9 cellular contexts compared by ENCODE assay signal in genomic region chrX:20547649-20548051, GRCh38.
DNase-seq lines count a peak whose midpoint lies in the region; ATAC-seq, FAIRE-seq and TF ChIP-seq lines count a peak whose summit lies in the region.
"Had no signal": no experiment of that assay in that cellular context is flagged by ENCODE, and none has a peak within 500 bp of the region (broad histone marks: within the 10 kb centered on the region; RNA-seq: fewer than 3 reads in every experiment).

No MANE protein-coding gene starts in this region.

- H3K36me3 Mint-ChIP-seq in activated T-helper 17 cell treated with anti-CD3 and anti-CD28 coated beads, Interleukin-2, amount 50 U/mL, for 72 hours (ENCODE audit: low read depth), result no peaks in the 10 kb centered on the region
- peaks cover 0 to 4% of the 10 kb centered on the region in 2 donors for H3K36me3 Mint-ChIP-seq in stimulated activated naive B cell treated with anti-CD40 and anti-IgM and Interleukin-4, amounts not matched to agents 10 μg/mL and 1 μg/mL and 100 μg/mL, for 72 hours
- H3K36me3 Mint-ChIP-seq: natural killer cell treated with Interleukin-12 subunit alpha and Interleukin-12 subunit beta and Interleukin-15 and Interleukin-18, amount 100 ng/mL, for 72 hours had no signal

- ATAC-seq in activated T-helper 17 cell treated with anti-CD3 and anti-CD28 coated beads, Interleukin-2, amount 50 U/mL, for 72 hours (replicated peaks), result peak; percentile 31
- ATAC-seq in HepG2, result peak; percentile 88
- ATAC-seq in stimulated activated naive B cell treated with anti-CD40 and anti-IgM and Interleukin-4, amounts not matched to agents 10 μg/mL and 1 μg/mL and 100 μg/mL, for 72 hours (replicated peaks), result no peak

- H3K9me3 ChIP-seq in HepG2 (ENCODE audit: low read length) (no peaks in the 10 kb centered on the region; the same call in 1 of the 2 replicates), OCI-LY7 (ENCODE audit: low read length) (no peaks in the 10 kb centered on the region)

- no TSS peak for BruUV-seq in HepG2 (replicated peaks; lab: Mats Ljungman, UMichigan)
- no TSS peak for BruUV-seq in OCI-LY7 (replicated peaks; lab: Mats Ljungman, UMichigan)

- no peak overlapping the region for H3K27ac ChIP-seq in HepG2 (ENCODE audit: extremely low read length, insufficient read depth, low read length)
- H3K27ac ChIP-seq in OCI-LY7 (ENCODE audit: low read depth, low read length, poor library complexity, severe bottlenecking), result no peak overlapping the region

- H3K4me3 ChIP-seq in HepG2 (replicated peaks in 1 of 3; ENCODE audit: insufficient read depth in 1 of 3, low read depth in 2 of 3, low read length in 3 of 3) (no peak overlapping the region; a peak in 1 of 6 replicates), OCI-LY7 (ENCODE audit: low read depth, low read length, poor library complexity, severe bottlenecking) (no peak overlapping the region)

- H4K20me1 ChIP-seq in HepG2 (ENCODE audit: insufficient read depth, low read length) (no peaks in the 10 kb centered on the region), OCI-LY7 (ENCODE audit: insufficient read depth, low read length) (no peaks in the 10 kb centered on the region)

- H2AFZ ChIP-seq in HepG2 (ENCODE audit: low read length) (no peak overlapping the region), OCI-LY7 (ENCODE audit: low read length) (no peak overlapping the region)

- H3K9ac ChIP-seq in HepG2 (ENCODE audit: insufficient read depth, low read depth, low read length), result no peak overlapping the region

- no peak for TF ChIP-seq EP300 in HepG2 (IDR thresholded peaks at IDR 0.05; ENCODE audit: low read depth in 2 of 2, low read length in 2 of 2)
- TF ChIP-seq EP300 in HepG2 (CRISPR knock-in tag; IDR thresholded peaks at IDR 0.05; ENCODE audit: borderline replicate concordance), result no peak

- no peaks in the 10 kb centered on the region for H3K9me2 ChIP-seq in OCI-LY7 (ENCODE audit: insufficient read depth, low read length)

- no peaks in the 10 kb centered on the region for H3K27me3 ChIP-seq in HepG2 (ENCODE audit: control insufficient read depth in 1 of 2, insufficient read depth in 2 of 2, low read length in 2 of 2)

- H3K27ac Mint-ChIP-seq in activated T-helper 17 cell treated with anti-CD3 and anti-CD28 coated beads, Interleukin-2, amount 50 U/mL, for 72 hours, result no peak overlapping the region
- H3K27ac Mint-ChIP-seq in stimulated activated naive B cell treated with anti-CD40 and anti-IgM and Interleukin-4, amounts not matched to agents 10 μg/mL and 1 μg/mL and 100 μg/mL, for 72 hours, result no peak overlapping the region
- H3K27ac Mint-ChIP-seq: natural killer cell treated with Interleukin-12 subunit alpha and Interleukin-12 subunit beta and Interleukin-15 and Interleukin-18, amount 100 ng/mL, for 72 hours had no signal

- no peak for TF ChIP-seq POLR2A in HepG2 (IDR thresholded peaks at IDR 0.05; ENCODE audit: insufficient read depth in 1 of 2, low read depth in 2 of 2, low read length in 2 of 2)

- TF ChIP-seq CTCF in HepG2 (CRISPR knock-in tag; IDR thresholded peaks at IDR 0.05) (no peak), OCI-LY7 (conservative IDR thresholded peaks at IDR 0.05; ENCODE audit: low read length) (no peak)

- DNase-seq in DMS53 (lab: John Stamatoyannopoulos, UW), result peak; percentile 58
- peak; percentile 88 for DNase-seq in H4 (ENCODE audit: low spot score)
- DNase-seq in HepG2 (ENCODE audit: low spot score), result peak; percentile 48
- no peak for DNase-seq in stimulated activated naive B cell treated with anti-CD40 and anti-IgM and Interleukin-4, amounts not matched to agents 10 μg/mL and 1 μg/mL and 100 μg/mL, for 72 hours
- no peak for DNase-seq in OCI-LY7 (ENCODE audit: low spot score)
- no peak for DNase-seq in T1000 (lab: John Stamatoyannopoulos, UW)
- DNase-seq in COR-L47 (lab: John Stamatoyannopoulos, UW), result no peak

- no peak for TF ChIP-seq RAD21 in HepG2 (CRISPR knock-in tag; IDR thresholded peaks at IDR 0.05)

- H3K4me1 ChIP-seq in HepG2 (ENCODE audit: insufficient read depth, low read length) (peaks cover 25% of the 10 kb centered on the region), OCI-LY7 (ENCODE audit: insufficient read depth, low read length, poor library complexity, severe bottlenecking) (no peaks in the 10 kb centered on the region)

- no peaks in the 10 kb centered on the region for H3K9me3 Mint-ChIP-seq in activated T-helper 17 cell treated with anti-CD3 and anti-CD28 coated beads, Interleukin-2, amount 50 U/mL, for 72 hours
- peaks cover 2 to 10% of the 10 kb centered on the region in 2 donors for H3K9me3 Mint-ChIP-seq in stimulated activated naive B cell treated with anti-CD40 and anti-IgM and Interleukin-4, amounts not matched to agents 10 μg/mL and 1 μg/mL and 100 μg/mL, for 72 hours
- H3K9me3 Mint-ChIP-seq: natural killer cell treated with Interleukin-12 subunit alpha and Interleukin-12 subunit beta and Interleukin-15 and Interleukin-18, amount 100 ng/mL, for 72 hours had no signal

- in situ Hi-C loops in HepG2 (cut with HindIII; ENCODE audit: extremely low pct_ligation_motif_present, low pct_unique_long_range_greater_than_20kb), result loop anchor here (25.0 kb wide), 4 partner anchors 190 to 1190 kb away; partner anchors contain the start of gene CNKSR2

- peaks cover 3% of the 10 kb centered on the region for H3K27me3 Mint-ChIP-seq in activated T-helper 17 cell treated with anti-CD3 and anti-CD28 coated beads, Interleukin-2, amount 50 U/mL, for 72 hours
- H3K27me3 Mint-ChIP-seq in stimulated activated naive B cell treated with anti-CD40 and anti-IgM and Interleukin-4, amounts not matched to agents 10 μg/mL and 1 μg/mL and 100 μg/mL, for 72 hours, result peaks cover 0 to 15% of the 10 kb centered on the region in 2 donors

- H3K79me2 ChIP-seq in HepG2 (ENCODE audit: insufficient read depth, low read length) (no peaks in the 10 kb centered on the region), OCI-LY7 (ENCODE audit: insufficient read depth, low read depth, low read length) (no peaks in the 10 kb centered on the region)

- no peaks in the 10 kb centered on the region for H3K4me1 Mint-ChIP-seq in activated T-helper 17 cell treated with anti-CD3 and anti-CD28 coated beads, Interleukin-2, amount 50 U/mL, for 72 hours
- H3K4me1 Mint-ChIP-seq in stimulated activated naive B cell treated with anti-CD40 and anti-IgM and Interleukin-4, amounts not matched to agents 10 μg/mL and 1 μg/mL and 100 μg/mL, for 72 hours, result no peaks in the 10 kb centered on the region

- POLR2A ChIA-PET in HepG2 (lab: Yijun Ruan, JAX), result no interaction called here
- POLR2A ChIA-PET in OCI-LY7 (lab: Charles Lee), result interaction anchor here (0.7 kb wide), 1 partner anchor 1613 kb away, joined by 3 read pairs; no protein-coding TSS in a partner anchor

- intact Hi-C loops in HepG2 (cut with micrococcal nuclease; ENCODE audit: unreplicated experiment) (no loop called here), OCI-LY7 (cut with micrococcal nuclease; ENCODE audit: unreplicated experiment) (no loop called here)

- CTCF ChIA-PET in HepG2 (lab: Yijun Ruan, JAX; ENCODE audit: low intra/inter-chr PET ratio, low total read pairs), result no interaction called here
- CTCF ChIA-PET in OCI-LY7 (lab: Charles Lee; ENCODE audit: unreplicated experiment), result no interaction called here

- 0% methylated on average over 3 of the region's 3 CpGs for WGBS in HepG2 (ENCODE audit: low lambda C conversion rate)

- FAIRE-seq in HepG2 (lab: Jason Lieb, UNC), result no peak

- no peaks in the 10 kb centered on the region for H3K36me3 ChIP-seq in HepG2 (replicated peaks in 1 of 2; ENCODE audit: control insufficient read depth in 1 of 2, insufficient read depth in 2 of 2, low read length in 2 of 2)
- H3K36me3 ChIP-seq in OCI-LY7 (ENCODE audit: insufficient read depth, low read length), result no peaks in the 10 kb centered on the region

- H3K4me2 ChIP-seq in HepG2 (ENCODE audit: low read depth, low read length) (peak overlapping the region; percentile 36; the same call in 1 of the 2 replicates), OCI-LY7 (ENCODE audit: low read length) (no peak overlapping the region)

- H3K4me3 Mint-ChIP-seq in activated T-helper 17 cell treated with anti-CD3 and anti-CD28 coated beads, Interleukin-2, amount 50 U/mL, for 72 hours, result no peak overlapping the region
- no peak overlapping the region for H3K4me3 Mint-ChIP-seq in stimulated activated naive B cell treated with anti-CD40 and anti-IgM and Interleukin-4, amounts not matched to agents 10 μg/mL and 1 μg/mL and 100 μg/mL, for 72 hours
- H3K4me3 Mint-ChIP-seq: natural killer cell treated with Interleukin-12 subunit alpha and Interleukin-12 subunit beta and Interleukin-15 and Interleukin-18, amount 100 ng/mL, for 72 hours had no signal

TF ChIP-seq in HepG2, 621 proteins besides CTCF, POLR2A, EP300 and RAD21 (continues in another document):
- TF ChIP-seq HMGXB3 (CRISPR knock-in tag; IDR thresholded peaks at IDR 0.05; ENCODE audit: borderline replicate concordance) (no peak), KLF12 (CRISPR knock-in tag; IDR thresholded peaks at IDR 0.05; ENCODE audit: borderline replicate concordance) (no peak)

Comparison
In these comparisons a context has a peak if more than half of its experiments do, and no peak if none do; other contexts are left out.
1. DNase-seq: peak in DMS53 (single experiment), H4 (single experiment) and HepG2 (single experiment); none in stimulated activated naive B cell treated with anti-CD40 and anti-IgM and Interleukin-4, amounts not matched to agents 10 μg/mL and 1 μg/mL and 100 μg/mL, for 72 hours (single experiment), OCI-LY7 (single experiment), T1000 (single experiment) and COR-L47 (single experiment).
2. ATAC-seq: peak in activated T-helper 17 cell treated with anti-CD3 and anti-CD28 coated beads, Interleukin-2, amount 50 U/mL, for 72 hours (single experiment) and HepG2 (single experiment); none in stimulated activated naive B cell treated with anti-CD40 and anti-IgM and Interleukin-4, amounts not matched to agents 10 μg/mL and 1 μg/mL and 100 μg/mL, for 72 hours (0 of 2).